Comparison of ENCODE assay signal across 15 cellular contexts in genomic region chr19:2678043-2678671, GRCh38. TPM values are rescaled to one million over a fixed set of nuclear protein-coding genes. Genes with fewer than 3 reads are reported as not detected.
DNase-seq lines count a peak whose midpoint lies in the region; ATAC-seq, FAIRE-seq and TF ChIP-seq lines count a peak whose summit lies in the region.
"Had no signal": no experiment of that assay in that cellular context is flagged by ENCODE, and none has a peak within 500 bp of the region (broad histone marks: within the 10 kb centered on the region; RNA-seq: fewer than 3 reads in every experiment).

No MANE protein-coding gene starts in this region.

- H3K4me1 ChIP-seq in heart right ventricle: peaks cover 0 to 25% (median 6%) of the 10 kb centered on the region in 9 donors
- H3K4me1 ChIP-seq in breast epithelium: no peaks in the 10 kb centered on the region
- H3K4me1 ChIP-seq: A549 had no signal

- no peaks in the 10 kb centered on the region for H3K4me1 Mint-ChIP-seq in activated CD8-positive, alpha-beta T cell treated with anti-CD3 and anti-CD28 coated beads, Interleukin-2, amount 10 ng/mL, durations not matched to agents 7 days and 5 days (ENCODE audit: low read depth)
- H3K4me1 Mint-ChIP-seq in activated CD8-positive, alpha-beta T cell treated with anti-CD3 and anti-CD28 coated beads for 36 hours (ENCODE audit: low read depth): no peaks in the 10 kb centered on the region
- peaks cover 72% of the 10 kb centered on the region for H3K4me1 Mint-ChIP-seq in activated B cell treated with CpG ODN at 0.5 μM for 24 hours
- H3K4me1 Mint-ChIP-seq: endodermal cell, nephron had no signal

- no peak for DNase-seq in activated CD8-positive, alpha-beta T cell treated with anti-CD3 and anti-CD28 coated beads, Interleukin-2, amount 10 ng/mL, durations not matched to agents 7 days and 5 days
- DNase-seq in activated CD8-positive, alpha-beta T cell treated with anti-CD3 and anti-CD28 coated beads for 36 hours: no peak
- DNase-seq in activated B cell treated with CpG ODN at 0.5 μM for 24 hours (peak; percentile 46), superior temporal gyrus (ENCODE audit: extremely low spot score) (peak; percentile 8), heart right ventricle (no peak), breast epithelium (ENCODE audit: low spot score in 2 of 2) (no peak), urothelium cell line (ENCODE audit: low spot score) (no peak)
- DNase-seq: endodermal cell, IMR-90, NCI-H748 treated with DMSO at 0.1 percent for 48 hours had no signal

- no peaks in the 10 kb centered on the region for H3K36me3 Mint-ChIP-seq in activated CD8-positive, alpha-beta T cell treated with anti-CD3 and anti-CD28 coated beads, Interleukin-2, amount 10 ng/mL, durations not matched to agents 7 days and 5 days (ENCODE audit: low read depth)
- no peaks in the 10 kb centered on the region for H3K36me3 Mint-ChIP-seq in activated CD8-positive, alpha-beta T cell treated with anti-CD3 and anti-CD28 coated beads for 36 hours (ENCODE audit: low read depth)
- H3K36me3 Mint-ChIP-seq in activated B cell treated with CpG ODN at 0.5 μM for 24 hours (ENCODE audit: low read depth): peaks cover 56% of the 10 kb centered on the region

- H3K27me3 ChIP-seq in heart right ventricle (no peaks in the 10 kb centered on the region), breast epithelium (no peaks in the 10 kb centered on the region)

- WGBS in heart right ventricle, 2 donors: 83 to 86% methylated on average over 8 of the region's 8 CpGs

- no peak for TF ChIP-seq CTCF in activated CD8-positive, alpha-beta T cell treated with anti-CD3 and anti-CD28 coated beads for 36 hours (IDR thresholded peaks at IDR 0.05)
- TF ChIP-seq CTCF in activated B cell treated with CpG ODN at 0.5 μM for 24 hours (IDR thresholded peaks at IDR 0.05): no peak
- TF ChIP-seq CTCF in heart right ventricle (IDR thresholded peaks at IDR 0.05): no peak
- no peak for TF ChIP-seq CTCF in breast epithelium (IDR thresholded peaks at IDR 0.05)

- ATAC-seq in activated CD8-positive, alpha-beta T cell treated with anti-CD3 and anti-CD28 coated beads, Interleukin-2, amount 10 ng/mL, durations not matched to agents 7 days and 5 days: no peak
- no peak for ATAC-seq in activated CD8-positive, alpha-beta T cell treated with anti-CD3 and anti-CD28 coated beads for 36 hours
- ATAC-seq in HG02970 (IDR thresholded peaks at IDR 0.05; ENCODE audit: low FRiP score, unreplicated experiment) (peak; percentile 43), activated B cell treated with CpG ODN at 0.5 μM for 24 hours (ENCODE audit: low read depth) (peak; percentile 59), heart right ventricle (no peak)
- ATAC-seq: A549 had no signal

- no peak for TF ChIP-seq POLR2A in breast epithelium (IDR thresholded peaks at IDR 0.05)

- H3K4me3 ChIP-seq in heart right ventricle (no peak overlapping the region), breast epithelium (no peak overlapping the region)
- H3K4me3 ChIP-seq: A549 had no signal

- H3K9me3 ChIP-seq in heart right ventricle (no peaks in the 10 kb centered on the region), breast epithelium (no peaks in the 10 kb centered on the region)
- H3K9me3 ChIP-seq: A549 had no signal

- POLR2A ChIA-PET in activated CD8-positive, alpha-beta T cell treated with anti-CD3 and anti-CD28 coated beads, Interleukin-2, amount 10 ng/mL, durations not matched to agents 7 days and 5 days (lab: Charles Lee): no interaction called here
- POLR2A ChIA-PET in activated CD8-positive, alpha-beta T cell treated with anti-CD3 and anti-CD28 coated beads for 36 hours (lab: Charles Lee): no interaction called here
- POLR2A ChIA-PET in activated B cell treated with CpG ODN at 0.5 μM for 24 hours (lab: Charles Lee): interaction anchor here (0.6 to 10.6 kb wide), 5 partner anchors 22 to 125 kb away, joined by 3 to 176 read pairs (median 3); partner anchors contain the start of genes GNG7 and SLC39A3

- no peaks in the 10 kb centered on the region for H3K9me3 Mint-ChIP-seq in activated CD8-positive, alpha-beta T cell treated with anti-CD3 and anti-CD28 coated beads, Interleukin-2, amount 10 ng/mL, durations not matched to agents 7 days and 5 days (ENCODE audit: insufficient read depth)
- H3K9me3 Mint-ChIP-seq in activated CD8-positive, alpha-beta T cell treated with anti-CD3 and anti-CD28 coated beads for 36 hours: peaks cover 2% of the 10 kb centered on the region
- H3K9me3 Mint-ChIP-seq in activated B cell treated with CpG ODN at 0.5 μM for 24 hours: peaks cover 11% of the 10 kb centered on the region
- H3K9me3 Mint-ChIP-seq: type B pancreatic cell had no signal

- FAIRE-seq in urothelium cell line (lab: Jason Lieb, UNC): no peak
- FAIRE-seq: A549, H54 had no signal

- H3K27me3 Mint-ChIP-seq in activated CD8-positive, alpha-beta T cell treated with anti-CD3 and anti-CD28 coated beads, Interleukin-2, amount 10 ng/mL, durations not matched to agents 7 days and 5 days (ENCODE audit: low read depth): no peaks in the 10 kb centered on the region
- H3K27me3 Mint-ChIP-seq in activated CD8-positive, alpha-beta T cell treated with anti-CD3 and anti-CD28 coated beads for 36 hours: no peaks in the 10 kb centered on the region
- H3K27me3 Mint-ChIP-seq in activated B cell treated with CpG ODN at 0.5 μM for 24 hours: no peaks in the 10 kb centered on the region

- peak overlapping the region; percentile 19 for H3K27ac Mint-ChIP-seq in activated CD8-positive, alpha-beta T cell treated with anti-CD3 and anti-CD28 coated beads, Interleukin-2, amount 10 ng/mL, durations not matched to agents 7 days and 5 days
- H3K27ac Mint-ChIP-seq in activated CD8-positive, alpha-beta T cell treated with anti-CD3 and anti-CD28 coated beads for 36 hours: no peak overlapping the region
- H3K27ac Mint-ChIP-seq in activated B cell treated with CpG ODN at 0.5 μM for 24 hours: peak overlapping the region; percentile 96
- H3K27ac Mint-ChIP-seq: endodermal cell, nephron, type B pancreatic cell had no signal

- no peak overlapping the region for H3K4me3 Mint-ChIP-seq in activated CD8-positive, alpha-beta T cell treated with anti-CD3 and anti-CD28 coated beads, Interleukin-2, amount 10 ng/mL, durations not matched to agents 7 days and 5 days
- H3K4me3 Mint-ChIP-seq in activated CD8-positive, alpha-beta T cell treated with anti-CD3 and anti-CD28 coated beads for 36 hours: no peak overlapping the region
- peak overlapping the region; percentile 62 for H3K4me3 Mint-ChIP-seq in activated B cell treated with CpG ODN at 0.5 μM for 24 hours
- H3K4me3 Mint-ChIP-seq: endodermal cell, nephron, type B pancreatic cell had no signal

- H3K36me3 ChIP-seq in heart right ventricle (peaks cover 0 to 5% (median 0%) of the 10 kb centered on the region in 9 donors), breast epithelium (no peaks in the 10 kb centered on the region)

- H3K27ac ChIP-seq in heart right ventricle (no peak overlapping the region), breast epithelium (peak overlapping the region in 1 of 2 donors; percentile 37)
- H3K27ac ChIP-seq: A549 had no signal

- intact Hi-C loops in activated CD8-positive, alpha-beta T cell treated with anti-CD3 and anti-CD28 coated beads for 36 hours (cut with micrococcal nuclease): no loop called here
- intact Hi-C loops in activated B cell treated with CpG ODN at 0.5 μM for 24 hours (cut with micrococcal nuclease) (no loop called here), heart right ventricle (cut with DNase I) (no loop called here), breast epithelium (cut with DNase I; ENCODE audit: low total_unique reads) (no loop called here)

- CTCF ChIA-PET in activated CD8-positive, alpha-beta T cell treated with anti-CD3 and anti-CD28 coated beads, Interleukin-2, amount 10 ng/mL, durations not matched to agents 7 days and 5 days (lab: Charles Lee): interaction anchor here (0.6 kb wide), 2 partner anchors 26 to 176 kb away, joined by 3 read pairs; no protein-coding TSS in a partner anchor
- CTCF ChIA-PET in activated CD8-positive, alpha-beta T cell treated with anti-CD3 and anti-CD28 coated beads for 36 hours (lab: Charles Lee): interaction anchor here (2.3 kb wide), 1 partner anchor 30 kb away, joined by 4 read pairs; no protein-coding TSS in a partner anchor
- CTCF ChIA-PET in activated B cell treated with CpG ODN at 0.5 μM for 24 hours (lab: Charles Lee): interaction anchor here (0.9 kb wide), 1 partner anchor 30 kb away, joined by 3 read pairs; no protein-coding TSS in a partner anchor

RNA-seq across cellular contexts. Expression of gene GNG7, which starts 24.3 kb away (rescaled TPM):
- total RNA-seq in activated CD8-positive, alpha-beta T cell treated with anti-CD3 and anti-CD28 coated beads, Interleukin-2, amount 10 ng/mL, durations not matched to agents 7 days and 5 days: under 1 TPM; 0.08 to 0.13 TPM
- under 1 TPM; 0.27 to 0.32 TPM for total RNA-seq in activated CD8-positive, alpha-beta T cell treated with anti-CD3 and anti-CD28 coated beads for 36 hours
- total RNA-seq in activated B cell treated with CpG ODN at 0.5 μM for 24 hours: 34.8 and 35.4 TPM in 2 replicates
- total RNA-seq in heart right ventricle: 10 to 100 TPM; 27.9 to 56.9 (median 39.7) TPM
- 10 to 100 TPM in 1 of 2 donors, 1 to 10 TPM in 1; 8.4 to 14.9 TPM for polyA plus RNA-seq in heart right ventricle
- 1 to 10 TPM; 1.6 to 7.8 (median 4.3) TPM for total RNA-seq in breast epithelium

RNA-seq across cellular contexts. Expression of gene DIRAS1, which starts 43.0 kb away (rescaled TPM):
- not detected for total RNA-seq in activated CD8-positive, alpha-beta T cell treated with anti-CD3 and anti-CD28 coated beads, Interleukin-2, amount 10 ng/mL, durations not matched to agents 7 days and 5 days
- total RNA-seq in activated CD8-positive, alpha-beta T cell treated with anti-CD3 and anti-CD28 coated beads for 36 hours: under 1 TPM in 1 of 2 experiments, not detected in 1; 0.09 TPM
- total RNA-seq in activated B cell treated with CpG ODN at 0.5 μM for 24 hours (6.4 and 7.7 TPM in 2 replicates), heart right ventricle (100 to 1,000 TPM; 104 to 381 (median 184) TPM), breast epithelium (1 to 10 TPM in 2 of 3 donors, under 1 TPM in 1; 0.64 to 3.7 (median 3.6) TPM)
- polyA plus RNA-seq in heart right ventricle: 100 to 1,000 TPM in 1 of 2 donors, 10 to 100 TPM in 1; 63.7 to 107 TPM

Comparison
In these comparisons a context has a peak if more than half of its experiments do, and no peak if none do; other contexts are left out.
1. ATAC-seq: peak in HG02970 (single experiment) and activated B cell treated with CpG ODN at 0.5 μM for 24 hours (single experiment); none in activated CD8-positive, alpha-beta T cell treated with anti-CD3 and anti-CD28 coated beads, Interleukin-2, amount 10 ng/mL, durations not matched to agents 7 days and 5 days (single experiment), activated CD8-positive, alpha-beta T cell treated with anti-CD3 and anti-CD28 coated beads for 36 hours (single experiment) and heart right ventricle (0 of 8).
2. DNase-seq: peak in activated B cell treated with CpG ODN at 0.5 μM for 24 hours (single experiment) and superior temporal gyrus (single experiment); none in activated CD8-positive, alpha-beta T cell treated with anti-CD3 and anti-CD28 coated beads, Interleukin-2, amount 10 ng/mL, durations not matched to agents 7 days and 5 days (single experiment), activated CD8-positive, alpha-beta T cell treated with anti-CD3 and anti-CD28 coated beads for 36 hours (single experiment), heart right ventricle (0 of 2), breast epithelium (0 of 2) and urothelium cell line (single experiment).
3. RNA of gene DIRAS1, which starts 43.0 kb away (total RNA-seq): 104 to 381 TPM in heart right ventricle; 6.4 to 7.7 TPM in activated B cell treated with CpG ODN at 0.5 μM for 24 hours, 0.64 to 3.7 TPM in breast epithelium, 0.09 TPM in activated CD8-positive, alpha-beta T cell treated with anti-CD3 and anti-CD28 coated beads for 36 hours and not detected in activated CD8-positive, alpha-beta T cell treated with anti-CD3 and anti-CD28 coated beads, Interleukin-2, amount 10 ng/mL, durations not matched to agents 7 days and 5 days; every median in the first group is over 10 times any median in the second.